Comparison of ENCODE assay signal across 21 cellular contexts in the genomic region with DNA sequence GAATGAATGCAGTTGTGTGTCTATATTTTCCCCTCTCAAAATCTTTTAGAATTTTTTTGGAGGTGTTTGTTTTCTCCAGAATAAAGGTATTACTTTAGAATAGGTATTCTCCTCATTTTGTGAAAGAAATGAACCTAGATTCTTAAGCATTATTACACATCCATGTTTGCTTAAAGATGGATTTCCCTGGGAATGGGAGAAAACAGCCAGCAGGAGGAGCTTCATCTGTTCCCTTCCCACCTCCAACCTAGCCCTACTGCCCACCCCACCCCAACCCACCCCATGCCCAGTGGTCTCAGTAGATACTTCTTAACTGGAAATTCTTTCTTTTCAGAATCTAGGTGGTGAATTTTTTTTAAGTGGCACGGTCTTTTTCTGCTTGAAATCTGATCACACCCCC.
"Had no signal": no experiment of that assay in that cellular context is flagged by ENCODE, and none has a peak within 500 bp of the region (broad histone marks: within the 10 kb centered on the region; RNA-seq: fewer than 3 reads in every experiment).

No MANE protein-coding gene starts in this region.

- H3K4me1 ChIP-seq: body of pancreas, psoas muscle, thyroid gland, upper lobe of right lung had no signal

- H3K27me3 ChIP-seq: body of pancreas, thyroid gland, upper lobe of right lung had no signal

- ATAC-seq: activated CD8-positive, alpha-beta T cell treated with anti-CD3 and anti-CD28 coated beads, Interleukin-2, amount 10 ng/mL, durations not matched to agents 7 days and 5 days; body of pancreas; left lobe of liver; psoas muscle; right cardiac atrium; upper lobe of right lung had no signal

- H3K4me3 ChIP-seq: body of pancreas, lung, ovary, psoas muscle, thyroid gland, upper lobe of right lung had no signal

- H3K36me3 ChIP-seq: ovary, thyroid gland, upper lobe of right lung had no signal

- H3K27ac ChIP-seq: body of pancreas, ovary, psoas muscle, thyroid gland, upper lobe of right lung, VCaP had no signal

- H3K9me3 ChIP-seq: body of pancreas, ovary, psoas muscle, thyroid gland, upper lobe of right lung had no signal

- DNase-seq: activated CD4-positive, alpha-beta T cell treated with anti-CD3 and anti-CD28 coated beads, Interleukin-2, amount 50 U/mL, for 1 hour; activated CD4-positive, CD25-positive, alpha-beta regulatory T cell treated with anti-CD3 and anti-CD28 coated beads, Interleukin-2, amount 50 U/mL, for 72 hours; activated CD8-positive, alpha-beta T cell treated with anti-CD3 and anti-CD28 coated beads, Interleukin-2, amount 10 ng/mL, durations not matched to agents 7 days and 5 days; activated gamma-delta T cell treated with Interleukin-2 at 50 U/mL for 16 hours; anterior cingulate cortex; body of pancreas; dermis blood vessel endothelial cell; effector CD8-positive, alpha-beta T cell; foreskin melanocyte; immature natural killer cell; naive B cell; ovary; psoas muscle; right cardiac atrium; stimulated activated CD4-positive, alpha-beta T cell treated with anti-CD3 and anti-CD28 coated beads, Interleukin-4, amount 100 ng/mL, for 4 hours; substantia nigra; thyroid gland; upper lobe of right lung had no signal
